14 cellular contexts compared by ENCODE assay signal in the genomic region with DNA sequence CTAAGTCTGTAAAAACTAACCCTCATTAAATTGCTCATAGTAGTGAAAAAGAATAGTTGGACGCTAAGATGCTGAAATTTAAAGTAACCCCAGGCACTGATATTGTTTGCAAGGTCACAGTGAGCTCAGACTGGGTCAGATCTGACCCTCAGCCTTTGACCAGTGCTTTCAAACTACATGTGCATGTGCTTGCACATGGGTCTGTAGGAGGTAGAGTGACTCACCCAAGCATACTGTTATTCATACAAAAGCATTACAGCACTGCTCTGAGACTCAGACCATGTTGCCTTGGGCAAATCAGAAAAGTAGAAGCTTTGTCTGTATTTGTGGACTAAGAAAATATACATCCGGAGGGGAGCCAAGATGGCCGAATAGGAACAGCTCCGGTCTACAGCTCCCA.
A peak's percentile ranks its signal among the peaks of the same experiment; 100 is the strongest.
DNase-seq lines count a peak whose midpoint lies in the region; ATAC-seq, FAIRE-seq and TF ChIP-seq lines count a peak whose summit lies in the region.
"Had no signal": no experiment of that assay in that cellular context is flagged by ENCODE, and none has a peak within 500 bp of the region (broad histone marks: within the 10 kb centered on the region; RNA-seq: fewer than 3 reads in every experiment).

No MANE protein-coding gene starts in this region.

- intact Hi-C loops in left colon (cut with DNase I, micrococcal nuclease), result no loop called here
- intact Hi-C loops in dorsolateral prefrontal cortex (cut with DNase I), result no loop called here

- peaks cover 0 to 3% (median 0%) of the 10 kb centered on the region in 45 donors for H3K27me3 ChIP-seq in dorsolateral prefrontal cortex

- H3K27ac ChIP-seq in dorsolateral prefrontal cortex, result no peak overlapping the region

- DNase-seq in AG04449 (ENCODE audit: low read depth, low spot score), result peak; percentile 36
- peak; percentile 51 for DNase-seq in HTR-8/SVneo (ENCODE audit: insufficient read length, low spot score)
- DNase-seq in astrocyte of the cerebellum (ENCODE audit: low read depth), result peak; percentile 18
- peak; percentile 92 for DNase-seq in foreskin melanocyte
- no peak for DNase-seq in left colon
- DNase-seq in dorsolateral prefrontal cortex, result no peak
- DNase-seq in hypothalamus (lab: John Stamatoyannopoulos, UW), result no peak
- DNase-seq: activated effector memory CD4-positive, alpha-beta T cell treated with Interleukin-2 at 50 U/mL for 16 hours; DMS79 treated with DMSO at 0.1 percent for 48 hours; effector CD8-positive, alpha-beta T cell; naive thymus-derived CD8-positive, alpha-beta T cell; NCI-H526 had no signal

- H3K4me3 ChIP-seq in AG04449 (ENCODE audit: low read depth, low read length), result no peak overlapping the region
- H3K4me3 ChIP-seq in astrocyte of the cerebellum (ENCODE audit: low read depth, low read length), result no peak overlapping the region
- no peak overlapping the region for H3K4me3 ChIP-seq in dorsolateral prefrontal cortex

- in situ Hi-C loops in astrocyte of the cerebellum (cut with HindIII; ENCODE audit: low sequenced_read_pairs), result no loop called here

- FAIRE-seq in HTR-8/SVneo (lab: Jason Lieb, UNC), result no peak

- POLR2A ChIA-PET in AG04449 (lab: Yijun Ruan, JAX), result no interaction called here

- no peak for TF ChIP-seq CTCF in AG04449 (IDR thresholded peaks at IDR 0.05; ENCODE audit: insufficient read depth, low read length, missing control alignments)
- TF ChIP-seq CTCF in astrocyte of the cerebellum (IDR thresholded peaks at IDR 0.05; ENCODE audit: low read depth, low read length, missing control alignments), result no peak
- TF ChIP-seq CTCF in dorsolateral prefrontal cortex (IDR thresholded peaks at IDR 0.05 in 54 of 56, conservative IDR thresholded peaks at IDR 0.05 in 2 of 56; ENCODE audit: low read depth in 1 of 56, partially characterized antibody in 56 of 56), result no peak

- CTCF ChIA-PET in AG04449 (lab: Yijun Ruan, JAX), result interaction anchor here (0.8 kb wide), 1 partner anchor 1737 kb away, joined by 3 read pairs; no protein-coding TSS in a partner anchor

- ATAC-seq in left colon, result no peak
- ATAC-seq in HG03571 (IDR thresholded peaks at IDR 0.05; ENCODE audit: unreplicated experiment), result no peak
- ATAC-seq: naive thymus-derived CD8-positive, alpha-beta T cell; stimulated activated effector memory CD8-positive, alpha-beta T cell treated with anti-CD3 and anti-CD28 coated beads, Interleukin-12 subunit alpha, Interleukin-12 subunit beta, amount 100 ng/mL, for 72 hours had no signal

Comparison
In these comparisons a context has a peak if more than half of its experiments do, and no peak if none do; other contexts are left out.
1. DNase-seq: peak in AG04449 (single experiment), HTR-8/SVneo (single experiment), astrocyte of the cerebellum (single experiment) and foreskin melanocyte (single experiment); none in left colon (0 of 2), dorsolateral prefrontal cortex (0 of 10) and hypothalamus (0 of 51).